Comparison of ENCODE assay signal across 18 cellular contexts in genomic region chr20:56893206-56893605, GRCh38.
DNase-seq lines count a peak whose midpoint lies in the region; ATAC-seq, FAIRE-seq and TF ChIP-seq lines count a peak whose summit lies in the region.
"Had no signal": no experiment of that assay in that cellular context is flagged by ENCODE, and none has a peak within 500 bp of the region (broad histone marks: within the 10 kb centered on the region; RNA-seq: fewer than 3 reads in every experiment).

No MANE protein-coding gene starts in this region.

- H3K4me3 ChIP-seq in hepatocyte: no peak overlapping the region
- no peak overlapping the region for H3K4me3 ChIP-seq in BE2C (ENCODE audit: low read depth, low read length)
- H3K4me3 ChIP-seq: cardiac muscle cell, right atrium auricular region, SJSA1 had no signal

- 56% methylated on average over 9 of the region's 9 CpGs for WGBS in hepatocyte (ENCODE audit: low lambda C conversion rate, missing lambda C conversion rate)

- H2AFZ ChIP-seq in hepatocyte: no peak overlapping the region

- FAIRE-seq in GM18507 (lab: Jason Lieb, UNC): no peak

- peak in 2 of 10 experiments; percentile 1 to 5 for DNase-seq in CD4-positive, alpha-beta T cell
- DNase-seq in GM18507 (ENCODE audit: extremely low spot score, insufficient read length, low read depth): peak; percentile 4
- DNase-seq in T-helper 17 cell: no peak
- peak; percentile 23 for DNase-seq in hepatocyte (ENCODE audit: low spot score)
- no peak for DNase-seq in NCI-H82 treated with DMSO at 0.1 percent for 48 hours (lab: John Stamatoyannopoulos, UW; ENCODE audit: unreplicated experiment)
- DNase-seq in BE2C: no peak
- DNase-seq: GDM1; HCEC 1CT; naive thymus-derived CD8-positive, alpha-beta T cell; NCI-H2171 treated with DMSO at 0.1 percent for 48 hours; stimulated activated CD4-positive, alpha-beta T cell treated with anti-CD3 and anti-CD28 coated beads, Interleukin-4, amount 100 ng/mL, for 1 hour had no signal

- CTCF ChIA-PET in CD4-positive, alpha-beta T cell (lab: Charles Lee): no interaction called here

- no peak overlapping the region for H3K4me3 Mint-ChIP-seq in CD4-positive, alpha-beta T cell
- H3K4me3 Mint-ChIP-seq in T-helper 17 cell: no peak overlapping the region
- H3K4me3 Mint-ChIP-seq: activated naive CD4-positive, alpha-beta T cell treated with anti-CD3 and anti-CD28 coated beads, Interleukin-2, amount 50 U/mL, for 24 hours; CD14-positive monocyte had no signal

- H3K27me3 Mint-ChIP-seq in CD4-positive, alpha-beta T cell: no peaks in the 10 kb centered on the region
- H3K27me3 Mint-ChIP-seq in T-helper 17 cell: peaks cover 6% of the 10 kb centered on the region
- H3K27me3 Mint-ChIP-seq: activated naive CD4-positive, alpha-beta T cell treated with anti-CD3 and anti-CD28 coated beads, Interleukin-2, amount 50 U/mL, for 24 hours had no signal

- no peaks in the 10 kb centered on the region for H3K27me3 ChIP-seq in CD4-positive, alpha-beta T cell (ENCODE audit: control insufficient read depth, insufficient read depth, low read length)
- H3K27me3 ChIP-seq in hepatocyte (no peaks in the 10 kb centered on the region), BE2C (no peaks in the 10 kb centered on the region)
- H3K27me3 ChIP-seq: right atrium auricular region had no signal

- TF ChIP-seq CTCF in CD4-positive, alpha-beta T cell (IDR thresholded peaks at IDR 0.05): no peak
- TF ChIP-seq CTCF in hepatocyte (IDR thresholded peaks at IDR 0.05; ENCODE audit: poor library complexity) (no peak), BE2C (IDR thresholded peaks at IDR 0.05; ENCODE audit: low read depth, low read length) (no peak)

- intact Hi-C loops in CD4-positive, alpha-beta T cell (cut with DNase I, micrococcal nuclease): no loop called here

- peaks cover 2% of the 10 kb centered on the region for H3K9me3 Mint-ChIP-seq in CD4-positive, alpha-beta T cell
- H3K9me3 Mint-ChIP-seq: activated naive CD4-positive, alpha-beta T cell treated with anti-CD3 and anti-CD28 coated beads, Interleukin-2, amount 50 U/mL, for 24 hours had no signal

- H3K36me3 Mint-ChIP-seq in CD4-positive, alpha-beta T cell (ENCODE audit: low read depth): no peaks in the 10 kb centered on the region
- no peaks in the 10 kb centered on the region for H3K36me3 Mint-ChIP-seq in T-helper 17 cell (ENCODE audit: low read depth)
- H3K36me3 Mint-ChIP-seq: activated naive CD4-positive, alpha-beta T cell treated with anti-CD3 and anti-CD28 coated beads, Interleukin-2, amount 50 U/mL, for 24 hours; CD14-positive monocyte; naive thymus-derived CD8-positive, alpha-beta T cell had no signal

- H3K4me2 ChIP-seq in hepatocyte: no peak overlapping the region

- H3K9me3 ChIP-seq in CD4-positive, alpha-beta T cell (ENCODE audit: control insufficient read depth, low read length): no peaks in the 10 kb centered on the region
- H3K9me3 ChIP-seq in T-helper 17 cell (ENCODE audit: control insufficient read depth, low read length, poor library complexity, severe bottlenecking) (no peaks in the 10 kb centered on the region), hepatocyte (ENCODE audit: low read depth) (no peaks in the 10 kb centered on the region), BE2C (no peaks in the 10 kb centered on the region)
- H3K9me3 ChIP-seq: right atrium auricular region, SJSA1 had no signal

- no peaks in the 10 kb centered on the region for H3K36me3 ChIP-seq in hepatocyte (replicated peaks; ENCODE audit: insufficient read depth, low read depth)
- no peaks in the 10 kb centered on the region for H3K36me3 ChIP-seq in BE2C
- H3K36me3 ChIP-seq: cardiac muscle cell, right atrium auricular region, SJSA1 had no signal

- H3K79me2 ChIP-seq in hepatocyte: no peaks in the 10 kb centered on the region

- H4K20me1 ChIP-seq in hepatocyte (ENCODE audit: insufficient read depth, poor library complexity, severe bottlenecking): no peaks in the 10 kb centered on the region

- ATAC-seq in CD4-positive, alpha-beta T cell (ENCODE audit: poor library complexity): no peak
- ATAC-seq in T-helper 17 cell (peak; percentile 37), HG03196 (IDR thresholded peaks at IDR 0.05; ENCODE audit: unreplicated experiment) (no peak)
- ATAC-seq: left lobe of liver; naive thymus-derived CD8-positive, alpha-beta T cell had no signal

- H3K4me1 ChIP-seq in hepatocyte (ENCODE audit: insufficient read depth) (no peaks in the 10 kb centered on the region), BE2C (no peaks in the 10 kb centered on the region)
- H3K4me1 ChIP-seq: right atrium auricular region, SJSA1 had no signal

- no peak overlapping the region for H3K27ac ChIP-seq in CD4-positive, alpha-beta T cell (ENCODE audit: low read depth, low read length)
- no peak overlapping the region for H3K27ac ChIP-seq in hepatocyte
- H3K27ac ChIP-seq: cardiac muscle cell, right atrium auricular region, SJSA1 had no signal

- H3K27ac Mint-ChIP-seq in CD4-positive, alpha-beta T cell: peak overlapping the region; percentile 37
- H3K27ac Mint-ChIP-seq in T-helper 17 cell: no peak overlapping the region
- H3K27ac Mint-ChIP-seq: activated naive CD4-positive, alpha-beta T cell treated with anti-CD3 and anti-CD28 coated beads, Interleukin-2, amount 50 U/mL, for 24 hours; CD14-positive monocyte had no signal

- POLR2A ChIA-PET in CD4-positive, alpha-beta T cell (lab: Charles Lee): no interaction called here

- peaks cover 6% of the 10 kb centered on the region for H3K4me1 Mint-ChIP-seq in CD4-positive, alpha-beta T cell (ENCODE audit: low read depth)
- no peaks in the 10 kb centered on the region for H3K4me1 Mint-ChIP-seq in T-helper 17 cell
- H3K4me1 Mint-ChIP-seq: CD14-positive monocyte had no signal

- no peaks in the 10 kb centered on the region for H3K9me2 ChIP-seq in hepatocyte (replicated peaks; ENCODE audit: insufficient read depth)

Comparison
In these comparisons a context has a peak if more than half of its experiments do, and no peak if none do; other contexts are left out.
1. DNase-seq: peak in GM18507 (single experiment) and hepatocyte (single experiment); none in T-helper 17 cell (0 of 3), NCI-H82 treated with DMSO at 0.1 percent for 48 hours (single experiment) and BE2C (single experiment).